In genomic region chr10:102121739-102122372, GRCh38 we compare ENCODE assay signal across 8 cellular contexts. TPM values are rescaled to one million over a fixed set of nuclear protein-coding genes. Genes with fewer than 3 reads are reported as not detected.
A peak's percentile ranks its signal among the peaks of the same experiment; 100 is the strongest.
DNase-seq lines count a peak whose midpoint lies in the region; ATAC-seq and TF ChIP-seq lines count a peak whose summit lies in the region.

No MANE protein-coding gene starts in this region.

- no peak overlapping the region for H2AFZ ChIP-seq in neural cell (ENCODE audit: low read depth, low read length)
- H2AFZ ChIP-seq in MM.1S (ENCODE audit: low read length) = no peak overlapping the region

- no peaks in the 10 kb centered on the region for H3F3A ChIP-seq in neural cell (ENCODE audit: insufficient read depth, low read length, poor library complexity, severe bottlenecking)
- peaks cover 3% of the 10 kb centered on the region; the same call in 1 of the 2 replicates for H3F3A ChIP-seq in MM.1S (ENCODE audit: insufficient read depth, low read length)

- TF ChIP-seq CTCF in BJ (IDR thresholded peaks at IDR 0.05; ENCODE audit: insufficient read depth, low read depth, low read length) = peak; percentile 62
- no peak for TF ChIP-seq CTCF in endothelial cell (IDR thresholded peaks at IDR 0.05; ENCODE audit: unreplicated experiment)
- peak; percentile 14 for TF ChIP-seq CTCF in neural cell (IDR thresholded peaks at IDR 0.05; ENCODE audit: poor library complexity, severe bottlenecking)
- TF ChIP-seq CTCF in MM.1S (IDR thresholded peaks at IDR 0.05; ENCODE audit: low read length) = no peak

- H3K27me3 Mint-ChIP-seq in endothelial cell (ENCODE audit: unreplicated experiment) = peaks cover 14% of the 10 kb centered on the region

- peak overlapping the region; percentile 91 for H3K4me3 Mint-ChIP-seq in endothelial cell (ENCODE audit: unreplicated experiment)

- CTCF ChIA-PET in BJ (lab: Yijun Ruan, JAX) = interaction anchor here (0.8 to 2.2 kb wide), 7 partner anchors 10 to 49 kb away, joined by 3 to 19 read pairs (median 4); partner anchors contain the start of genes NOLC1 and PPRC1

- DNase-seq in BJ (ENCODE audit: low read depth) (no peak), NCI-H82 treated with DMSO at 0.1 percent for 48 hours (lab: John Stamatoyannopoulos, UW; ENCODE audit: unreplicated experiment) (peak; percentile 81), endothelial cell (ENCODE audit: low spot score) (peak; percentile 59), NAMALWA (ENCODE audit: low spot score) (no peak), NCI-H524 treated with DMSO at 0.1 percent for 48 hours (lab: John Stamatoyannopoulos, UW) (no peak), MM.1S (no peak)

- peak overlapping the region; percentile 97 for H3K27ac ChIP-seq in neural cell (ENCODE audit: low read length)
- no peak overlapping the region for H3K27ac ChIP-seq in MM.1S (ENCODE audit: low read length)

- H3K4me3 ChIP-seq in BJ (ENCODE audit: low read depth, low read length) (peak overlapping the region; percentile 97), neural cell (ENCODE audit: low read length) (peak overlapping the region; percentile 92), MM.1S (ENCODE audit: low read length) (no peak overlapping the region)

- TF ChIP-seq RAD21 in neural cell (conservative IDR thresholded peaks at IDR 0.05) = no peak

- TF ChIP-seq EP300 in neural cell (conservative IDR thresholded peaks at IDR 0.05; ENCODE audit: poor library complexity, severe bottlenecking) = no peak

- H3K9me3 ChIP-seq in neural cell (ENCODE audit: low read length) (no peaks in the 10 kb centered on the region), MM.1S (replicated peaks; ENCODE audit: insufficient read depth, low read length) (no peaks in the 10 kb centered on the region)

- no peaks in the 10 kb centered on the region for H4K20me1 ChIP-seq in neural cell (ENCODE audit: insufficient read depth)
- no peaks in the 10 kb centered on the region for H4K20me1 ChIP-seq in MM.1S (ENCODE audit: insufficient read depth, low read length)

- H3K4me2 ChIP-seq in neural cell (ENCODE audit: low read length) = no peak overlapping the region
- no peak overlapping the region for H3K4me2 ChIP-seq in MM.1S (ENCODE audit: low read depth, low read length)

- no peaks in the 10 kb centered on the region for H3K27me3 ChIP-seq in BJ (ENCODE audit: control insufficient read depth, insufficient read depth, low read length)
- no peaks in the 10 kb centered on the region for H3K27me3 ChIP-seq in neural cell (ENCODE audit: insufficient read depth, low read depth, low read length)
- no peaks in the 10 kb centered on the region for H3K27me3 ChIP-seq in MM.1S (replicated peaks; ENCODE audit: insufficient read depth, low read length)

- peaks cover 17% of the 10 kb centered on the region for H3K4me1 ChIP-seq in MM.1S (ENCODE audit: low read length)

- H3K4me1 Mint-ChIP-seq in endothelial cell (ENCODE audit: unreplicated experiment) = peaks cover 49% of the 10 kb centered on the region

- H3K9me3 Mint-ChIP-seq in endothelial cell (ENCODE audit: unreplicated experiment) = no peaks in the 10 kb centered on the region

- H3K9me2 ChIP-seq in neural cell (ENCODE audit: insufficient read depth, low read length) (no peaks in the 10 kb centered on the region), MM.1S (replicated peaks; ENCODE audit: insufficient read depth, low read length) (no peaks in the 10 kb centered on the region)

- H3K9ac ChIP-seq in neural cell (ENCODE audit: low read length) (no peak overlapping the region), MM.1S (ENCODE audit: low read length) (no peak overlapping the region)

- H3K36me3 ChIP-seq in BJ (ENCODE audit: control insufficient read depth, insufficient read depth, low read length) (no peaks in the 10 kb centered on the region; the same call in 1 of the 2 replicates), neural cell (ENCODE audit: insufficient read depth, low read length) (no peaks in the 10 kb centered on the region), MM.1S (replicated peaks; ENCODE audit: insufficient read depth, low read length) (no peaks in the 10 kb centered on the region)

- H3K36me3 Mint-ChIP-seq in endothelial cell (ENCODE audit: low read depth, unreplicated experiment) = no peaks in the 10 kb centered on the region

- H3K27ac Mint-ChIP-seq in endothelial cell (ENCODE audit: unreplicated experiment) = peak overlapping the region; percentile 72

- H3K79me2 ChIP-seq in neural cell (replicated peaks; ENCODE audit: insufficient read depth, low read length) = peaks cover 28% of the 10 kb centered on the region
- H3K79me2 ChIP-seq in MM.1S (ENCODE audit: low read length) = peaks cover 29% of the 10 kb centered on the region

- POLR2A ChIA-PET in BJ (lab: Charles Lee) = no interaction called here

- no peak for ATAC-seq in HG02852 (IDR thresholded peaks at IDR 0.05; ENCODE audit: unreplicated experiment)

TF ChIP-seq in neural cell, 6 proteins besides CTCF, POLR2A, EP300 and RAD21:
- TF ChIP-seq TAF1 (IDR thresholded peaks at IDR 0.05; ENCODE audit: low read depth) = no peak
- TF ChIP-seq, protein P1, sequence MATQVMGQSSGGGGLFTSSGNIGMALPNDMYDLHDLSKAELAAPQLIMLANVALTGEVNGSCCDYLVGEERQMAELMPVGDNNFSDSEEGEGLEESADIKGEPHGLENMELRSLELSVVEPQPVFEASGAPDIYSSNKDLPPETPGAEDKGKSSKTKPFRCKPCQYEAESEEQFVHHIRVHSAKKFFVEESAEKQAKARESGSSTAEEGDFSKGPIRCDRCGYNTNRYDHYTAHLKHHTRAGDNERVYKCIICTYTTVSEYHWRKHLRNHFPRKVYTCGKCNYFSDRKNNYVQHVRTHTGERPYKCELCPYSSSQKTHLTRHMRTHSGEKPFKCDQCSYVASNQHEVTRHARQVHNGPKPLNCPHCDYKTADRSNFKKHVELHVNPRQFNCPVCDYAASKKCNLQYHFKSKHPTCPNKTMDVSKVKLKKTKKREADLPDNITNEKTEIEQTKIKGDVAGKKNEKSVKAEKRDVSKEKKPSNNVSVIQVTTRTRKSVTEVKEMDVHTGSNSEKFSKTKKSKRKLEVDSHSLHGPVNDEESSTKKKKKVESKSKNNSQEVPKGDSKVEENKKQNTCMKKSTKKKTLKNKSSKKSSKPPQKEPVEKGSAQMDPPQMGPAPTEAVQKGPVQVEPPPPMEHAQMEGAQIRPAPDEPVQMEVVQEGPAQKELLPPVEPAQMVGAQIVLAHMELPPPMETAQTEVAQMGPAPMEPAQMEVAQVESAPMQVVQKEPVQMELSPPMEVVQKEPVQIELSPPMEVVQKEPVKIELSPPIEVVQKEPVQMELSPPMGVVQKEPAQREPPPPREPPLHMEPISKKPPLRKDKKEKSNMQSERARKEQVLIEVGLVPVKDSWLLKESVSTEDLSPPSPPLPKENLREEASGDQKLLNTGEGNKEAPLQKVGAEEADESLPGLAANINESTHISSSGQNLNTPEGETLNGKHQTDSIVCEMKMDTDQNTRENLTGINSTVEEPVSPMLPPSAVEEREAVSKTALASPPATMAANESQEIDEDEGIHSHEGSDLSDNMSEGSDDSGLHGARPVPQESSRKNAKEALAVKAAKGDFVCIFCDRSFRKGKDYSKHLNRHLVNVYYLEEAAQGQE (IDR thresholded peaks at IDR 0.05; ENCODE audit: borderline replicate concordance) = no peak
- no peak for TF ChIP-seq SMC3 (conservative IDR thresholded peaks at IDR 0.05; ENCODE audit: poor library complexity)
- no peak for TF ChIP-seq MXI1 (conservative IDR thresholded peaks at IDR 0.05; ENCODE audit: poor library complexity, severe bottlenecking)
- TF ChIP-seq EZH2 (IDR thresholded peaks at IDR 0.05; ENCODE audit: borderline replicate concordance, insufficient read depth, low read length, poor library complexity, severe bottlenecking) = no peak
- no peak for TF ChIP-seq POLR2AphosphoS5 (IDR thresholded peaks at IDR 0.05)

RNA-seq across cellular contexts. Expression of gene LDB1, which starts 1.7 kb away (rescaled TPM):
- 85.3 and 115 TPM in 2 replicates for polyA plus RNA-seq in BJ (2011; rRNA removed)
- polyA minus RNA-seq in BJ (2011; rRNA and poly(A)+ RNA removed) = 112 and 166 TPM in 2 replicates
- total RNA-seq in endothelial cell (ENCODE audit: unreplicated experiment) = 160 TPM
- polyA plus RNA-seq in neural cell = 107 and 112 TPM in 2 replicates
- 165 and 189 TPM in 2 replicates for polyA minus RNA-seq in neural cell

RNA-seq across cellular contexts. Expression of gene PPRC1, which starts 11.0 kb away (rescaled TPM):
- polyA plus RNA-seq in BJ (2011; rRNA removed) = 11.0 and 17.3 TPM in 2 replicates
- 25.6 and 28.5 TPM in 2 replicates for polyA minus RNA-seq in BJ (2011; rRNA and poly(A)+ RNA removed)
- total RNA-seq in endothelial cell (ENCODE audit: unreplicated experiment) = 29.9 TPM
- polyA plus RNA-seq in neural cell = 3.8 and 6.0 TPM in 2 replicates
- 11.9 and 12.4 TPM in 2 replicates for polyA minus RNA-seq in neural cell

RNA-seq across cellular contexts. Expression of gene NOLC1, which starts 30.3 kb away (rescaled TPM):
- polyA plus RNA-seq in BJ (2011; rRNA removed) = 47.5 and 49.2 TPM in 2 replicates
- polyA minus RNA-seq in BJ (2011; rRNA and poly(A)+ RNA removed) = 12.9 and 19.3 TPM in 2 replicates
- total RNA-seq in endothelial cell (ENCODE audit: unreplicated experiment) = 43.2 TPM
- polyA plus RNA-seq in neural cell = 33.4 and 36.0 TPM in 2 replicates
- polyA minus RNA-seq in neural cell = 39.4 and 45.1 TPM in 2 replicates

RNA-seq across cellular contexts. Expression of gene HPS6, which starts 56.7 kb away (rescaled TPM):
- polyA plus RNA-seq in BJ (2011; rRNA removed) (8.3 and 11.8 TPM in 2 replicates), neural cell (9.0 and 9.6 TPM in 2 replicates)
- polyA minus RNA-seq in BJ (2011; rRNA and poly(A)+ RNA removed) = 13.3 and 18.7 TPM in 2 replicates
- total RNA-seq in endothelial cell (ENCODE audit: unreplicated experiment) = 25.1 TPM
- 28.4 and 36.8 TPM in 2 replicates for polyA minus RNA-seq in neural cell

Comparison
In these comparisons a context has a peak if more than half of its experiments do, and no peak if none do; other contexts are left out.
1. DNase-seq: peak in NCI-H82 treated with DMSO at 0.1 percent for 48 hours (single experiment) and endothelial cell (single experiment); none in BJ (single experiment), NAMALWA (single experiment), NCI-H524 treated with DMSO at 0.1 percent for 48 hours (single experiment) and MM.1S (single experiment).
2. CTCF ChIP-seq: peak in BJ (single experiment) and neural cell (single experiment); none in endothelial cell (single experiment) and MM.1S (single experiment).